In the genomic region with DNA sequence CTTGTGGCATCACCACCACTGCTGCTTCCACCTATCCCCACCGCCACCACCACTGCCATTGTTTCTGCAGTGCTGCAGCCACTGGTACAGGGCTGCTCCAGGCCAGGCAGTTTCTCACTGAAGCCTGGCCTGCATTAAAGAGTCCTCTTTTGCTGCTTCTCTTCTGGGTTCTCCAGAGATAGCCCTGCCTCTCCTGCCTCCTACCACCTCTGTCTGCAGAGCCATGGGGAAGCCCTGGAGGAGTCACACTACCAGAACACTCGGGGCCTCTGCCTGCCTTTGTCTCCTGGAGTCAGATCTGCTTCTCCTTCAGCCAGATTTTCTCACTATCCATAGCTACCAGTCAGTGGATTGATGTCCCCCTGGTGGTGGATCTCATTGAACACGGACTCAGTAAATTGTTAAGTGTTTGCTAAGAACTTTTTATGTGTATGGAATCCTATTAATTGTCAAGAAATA, we compare ENCODE assay signal across 8 cellular contexts. TPM values are rescaled to one million over a fixed set of nuclear protein-coding genes. Genes with fewer than 3 reads are reported as not detected.
DNase-seq lines count a peak whose midpoint lies in the region; ATAC-seq and TF ChIP-seq lines count a peak whose summit lies in the region.

No MANE protein-coding gene starts in this region.

- H3K36me3 ChIP-seq in CD8-positive, alpha-beta memory T cell (ENCODE audit: insufficient read depth, low read length), result no peaks in the 10 kb centered on the region
- H3K36me3 ChIP-seq in aorta (ENCODE audit: control insufficient read depth in 1 of 2, insufficient read depth in 2 of 2, low read length in 1 of 2), result no peaks in the 10 kb centered on the region

- WGBS in aorta, 2 donors, result 48 to 57% methylated on average over 3 of the region's 3 CpGs

- H3K9me3 ChIP-seq in CD8-positive, alpha-beta memory T cell (ENCODE audit: low read length), result no peaks in the 10 kb centered on the region
- H3K9me3 ChIP-seq in aorta (ENCODE audit: control insufficient read depth, low read length), result no peaks in the 10 kb centered on the region

- no peaks in the 10 kb centered on the region for H3K27me3 ChIP-seq in dorsolateral prefrontal cortex
- H3K27me3 ChIP-seq in CD8-positive, alpha-beta memory T cell (ENCODE audit: insufficient read depth, low read length, poor library complexity, severe bottlenecking), result no peaks in the 10 kb centered on the region
- H3K27me3 ChIP-seq in aorta (ENCODE audit: control insufficient read depth in 1 of 2, insufficient read depth in 2 of 2, low read length in 1 of 2), result no peaks in the 10 kb centered on the region

- H3K9me3 Mint-ChIP-seq in CD8-positive, alpha-beta memory T cell, result peaks cover 0 to 17% (median 5%) of the 10 kb centered on the region in 5 donors

- H3K27me3 Mint-ChIP-seq in CD8-positive, alpha-beta memory T cell, result peaks cover 4 to 30% of the 10 kb centered on the region in 2 donors

- no peak overlapping the region for H3K27ac ChIP-seq in dorsolateral prefrontal cortex
- H3K27ac ChIP-seq in CD8-positive, alpha-beta memory T cell (ENCODE audit: low read depth, low read length), result no peak overlapping the region
- no peak overlapping the region for H3K27ac ChIP-seq in aorta (ENCODE audit: low read depth in 1 of 2, low read length in 2 of 2)

- peak in 45 of 56 donors; percentile 6 to 60 (median 31) for TF ChIP-seq CTCF in dorsolateral prefrontal cortex (IDR thresholded peaks at IDR 0.05 in 54 of 56, conservative IDR thresholded peaks at IDR 0.05 in 2 of 56; ENCODE audit: low read depth in 1 of 56, partially characterized antibody in 56 of 56)

- no peaks in the 10 kb centered on the region for H3K36me3 Mint-ChIP-seq in CD8-positive, alpha-beta memory T cell

- intact Hi-C loops in dorsolateral prefrontal cortex (cut with DNase I) (no loop called here), aorta (cut with DNase I) (loop anchor here in 1 of 2 donors (5.0 kb wide), 2 partner anchors 70 to 195 kb away; no protein-coding TSS in a partner anchor)

- CTCF ChIA-PET in CD8-positive, alpha-beta memory T cell (lab: Charles Lee), result no interaction called here

- no peak overlapping the region for H3K4me3 ChIP-seq in dorsolateral prefrontal cortex
- no peak overlapping the region for H3K4me3 ChIP-seq in CD8-positive, alpha-beta memory T cell (ENCODE audit: low read length)
- H3K4me3 ChIP-seq in aorta (ENCODE audit: low read length in 2 of 2), result no peak overlapping the region

- no peaks in the 10 kb centered on the region for H3K4me1 ChIP-seq in CD8-positive, alpha-beta memory T cell (ENCODE audit: insufficient read depth, low read length)
- peaks cover 0 to 3% of the 10 kb centered on the region in 2 donors for H3K4me1 ChIP-seq in aorta (ENCODE audit: control insufficient read depth in 1 of 2, insufficient read depth in 2 of 2, low read length in 2 of 2)

- DNase-seq in DMS 273 (lab: John Stamatoyannopoulos, UW; ENCODE audit: unreplicated experiment), result peak; percentile 82
- DNase-seq in DMS 273 treated with DMSO at 0.1 percent for 48 hours (lab: John Stamatoyannopoulos, UW), result no peak
- DNase-seq in NCI-H82 (lab: John Stamatoyannopoulos, UW), result peak; percentile 84
- DNase-seq in dorsolateral prefrontal cortex, result no peak
- peak; percentile 11 for DNase-seq in midbrain (lab: John Stamatoyannopoulos, UW)
- DNase-seq in CD8-positive, alpha-beta memory T cell, result no peak
- no peak for DNase-seq in aorta

- POLR2A ChIA-PET in CD8-positive, alpha-beta memory T cell (lab: Charles Lee), result no interaction called here

- H3K4me3 Mint-ChIP-seq in CD8-positive, alpha-beta memory T cell, result no peak overlapping the region

- no peak overlapping the region for H3K27ac Mint-ChIP-seq in CD8-positive, alpha-beta memory T cell

- ATAC-seq in GM21576 (IDR thresholded peaks at IDR 0.05; ENCODE audit: unreplicated experiment) (no peak), aorta (ENCODE audit: low FRiP score) (no peak)

- no peaks in the 10 kb centered on the region for H3K4me1 Mint-ChIP-seq in CD8-positive, alpha-beta memory T cell

RNA-seq across cellular contexts. Expression of gene DDAH1, which starts 37.7 kb away (rescaled TPM):
- total RNA-seq in dorsolateral prefrontal cortex (100 to 1,000 TPM in 116 of 120 experiments, 10 to 100 TPM in 4; 76.1 to 218 (median 142) TPM), aorta (10 to 100 TPM; 28.8 to 54.6 TPM)
- total RNA-seq in CD8-positive, alpha-beta memory T cell, result not detected
- not detected for polyA plus RNA-seq in CD8-positive, alpha-beta memory T cell
- 10 to 100 TPM; 12.8 to 28.5 TPM for polyA plus RNA-seq in aorta

Comparison
In these comparisons a context has a peak if more than half of its experiments do, and no peak if none do; other contexts are left out.
1. DNase-seq: peak in DMS 273 (single experiment), NCI-H82 (single experiment) and midbrain (single experiment); none in DMS 273 treated with DMSO at 0.1 percent for 48 hours (single experiment), dorsolateral prefrontal cortex (0 of 10), CD8-positive, alpha-beta memory T cell (0 of 5) and aorta (0 of 2).
2. RNA of gene DDAH1, which starts 37.7 kb away (total RNA-seq): 76.1 to 218 TPM in dorsolateral prefrontal cortex and 28.8 to 54.6 TPM in aorta; not detected in CD8-positive, alpha-beta memory T cell; every median in the first group is over 10 times any median in the second.